ENCODE assay signal across 9 cellular contexts in genomic region chr20:50932016-50932338, GRCh38. TPM values are rescaled to one million over a fixed set of nuclear protein-coding genes. Genes with fewer than 3 reads are reported as not detected.
A peak's percentile ranks its signal among the peaks of the same experiment; 100 is the strongest.
DNase-seq lines count a peak whose midpoint lies in the region; ATAC-seq, FAIRE-seq and TF ChIP-seq lines count a peak whose summit lies in the region.
"Had no signal": no experiment of that assay in that cellular context is flagged by ENCODE, and none has a peak within 500 bp of the region (broad histone marks: within the 10 kb centered on the region; RNA-seq: fewer than 3 reads in every experiment).

No MANE protein-coding gene starts in this region.

- H3K36me3 ChIP-seq in SU-DHL-6 (ENCODE audit: low read length) (peaks cover 52% of the 10 kb centered on the region), small intestine (ENCODE audit: control insufficient read depth in 2 of 2, insufficient read depth in 2 of 2, low read length in 2 of 2) (peaks cover 5 to 6% of the 10 kb centered on the region in 2 donors)

- no peaks in the 10 kb centered on the region for H3K9me3 ChIP-seq in SU-DHL-6 (ENCODE audit: insufficient read depth, low read length)
- H3K9me3 ChIP-seq in small intestine (ENCODE audit: control insufficient read depth, low read depth): no peaks in the 10 kb centered on the region

- peaks cover 21% of the 10 kb centered on the region for H4K20me1 ChIP-seq in SU-DHL-6 (ENCODE audit: low read depth, low read length)

- H2AFZ ChIP-seq in SU-DHL-6 (ENCODE audit: low read depth, low read length, severe bottlenecking): peak overlapping the region; percentile 38

- CTCF ChIA-PET in GM10248 (lab: Yijun Ruan, JAX): interaction anchor here (1.0 to 13.0 kb wide), 17 partner anchors 8 to 140 kb away, joined by 3 to 220 read pairs (median 4); partner anchors contain the start of genes BCAS4, DPM1 and MOCS3

- no peaks in the 10 kb centered on the region for H3K9me2 ChIP-seq in SU-DHL-6 (replicated peaks; ENCODE audit: insufficient read depth, low read length)

- ATAC-seq in HG03039 (IDR thresholded peaks at IDR 0.05; ENCODE audit: unreplicated experiment): no peak
- ATAC-seq in GM18511 (IDR thresholded peaks at IDR 0.05; ENCODE audit: unreplicated experiment): no peak

- no peak for FAIRE-seq in small intestine (lab: Jason Lieb, UNC)
- FAIRE-seq: A204.1 had no signal

- 45 to 68% (median 56%) methylated on average over 6 of the region's 6 CpGs for WGBS in small intestine, 3 donors

- peak overlapping the region; percentile 51 for H3K4me2 ChIP-seq in SU-DHL-6 (ENCODE audit: low read depth, low read length, poor library complexity, severe bottlenecking)

- TF ChIP-seq CTCF in SU-DHL-6 (IDR thresholded peaks at IDR 0.05; ENCODE audit: insufficient read depth, low read length, poor library complexity, severe bottlenecking) (no peak), fibroblast of the aortic adventitia (IDR thresholded peaks at IDR 0.05; ENCODE audit: insufficient read depth, low read length) (no peak), GM10248 (IDR thresholded peaks at IDR 0.05; ENCODE audit: control extremely low read depth, extremely low read depth, low read depth, missing control alignments) (no peak)

- peaks cover 58% of the 10 kb centered on the region for H3F3A ChIP-seq in SU-DHL-6 (ENCODE audit: insufficient read depth)

- DNase-seq in DMS53 (lab: John Stamatoyannopoulos, UW): peak; percentile 57
- DNase-seq in DMS53 treated with DMSO at 0.1 percent for 48 hours (lab: John Stamatoyannopoulos, UW; ENCODE audit: unreplicated experiment): no peak
- DNase-seq in fibroblast of the aortic adventitia (ENCODE audit: low read depth): no peak
- DNase-seq in small intestine: no peak
- DNase-seq in GM10248 (ENCODE audit: extremely low spot score): no peak

- H3K27ac ChIP-seq in SU-DHL-6 (ENCODE audit: low read depth, low read length) (peak overlapping the region; percentile 87), small intestine (ENCODE audit: low read depth in 1 of 2, low read length in 1 of 2) (peak overlapping the region; percentile 95 to 99)

- H3K4me1 ChIP-seq in small intestine (ENCODE audit: control insufficient read depth in 2 of 2, insufficient read depth in 1 of 2, low read depth in 1 of 2, low read length in 1 of 2): peaks cover 4 to 17% of the 10 kb centered on the region in 2 donors

- H3K27me3 ChIP-seq in SU-DHL-6 (ENCODE audit: low read length): no peaks in the 10 kb centered on the region
- no peaks in the 10 kb centered on the region for H3K27me3 ChIP-seq in small intestine (ENCODE audit: control insufficient read depth in 2 of 2, insufficient read depth in 2 of 2, low read length in 2 of 2)

- H3K4me3 ChIP-seq in SU-DHL-6 (ENCODE audit: insufficient read depth, low read length, poor library complexity, severe bottlenecking): peak overlapping the region; percentile 52
- H3K4me3 ChIP-seq in fibroblast of the aortic adventitia (ENCODE audit: low read depth, low read length): peak overlapping the region; percentile 69
- peak overlapping the region in 1 of 2 donors; percentile 100 for H3K4me3 ChIP-seq in small intestine (ENCODE audit: low read depth in 1 of 2, low read length in 2 of 2)

- peak overlapping the region; percentile 50 for H3K9ac ChIP-seq in SU-DHL-6 (ENCODE audit: low read length)

- peaks cover 35% of the 10 kb centered on the region for H3K79me2 ChIP-seq in SU-DHL-6 (ENCODE audit: insufficient read depth, low read length)

- POLR2A ChIA-PET in GM10248 (lab: Yijun Ruan, JAX): interaction anchor here (1.0 to 4.2 kb wide), 3 partner anchors 15 to 137 kb away, joined by 5 to 27 read pairs (median 9); partner anchors contain the start of genes BCAS4, DPM1 and MOCS3

RNA-seq across cellular contexts. Expression of gene ADNP, which starts 0.7 kb away (rescaled TPM):
- 31.2 and 35.4 TPM in 2 replicates for total RNA-seq in fibroblast of the aortic adventitia (ENCODE audit: low replicate concordance)
- 10 to 100 TPM; 24.9 to 30.1 (median 27.7) TPM for polyA plus RNA-seq in small intestine

RNA-seq across cellular contexts. Expression of gene DPM1, which starts 26.4 kb away (rescaled TPM):
- 52.3 and 70.8 TPM in 2 replicates for total RNA-seq in fibroblast of the aortic adventitia (ENCODE audit: low replicate concordance)
- polyA plus RNA-seq in small intestine: 10 to 100 TPM; 43.6 to 66.2 (median 49.2) TPM

RNA-seq across cellular contexts. Expression of gene MOCS3, which starts 26.6 kb away (rescaled TPM):
- total RNA-seq in fibroblast of the aortic adventitia (ENCODE audit: low replicate concordance): 3.8 and 7.9 TPM in 2 replicates
- 1 to 10 TPM; 2.2 to 3.5 (median 2.2) TPM for polyA plus RNA-seq in small intestine
